Comparison of ENCODE assay signal across 16 cellular contexts in the genomic region with DNA sequence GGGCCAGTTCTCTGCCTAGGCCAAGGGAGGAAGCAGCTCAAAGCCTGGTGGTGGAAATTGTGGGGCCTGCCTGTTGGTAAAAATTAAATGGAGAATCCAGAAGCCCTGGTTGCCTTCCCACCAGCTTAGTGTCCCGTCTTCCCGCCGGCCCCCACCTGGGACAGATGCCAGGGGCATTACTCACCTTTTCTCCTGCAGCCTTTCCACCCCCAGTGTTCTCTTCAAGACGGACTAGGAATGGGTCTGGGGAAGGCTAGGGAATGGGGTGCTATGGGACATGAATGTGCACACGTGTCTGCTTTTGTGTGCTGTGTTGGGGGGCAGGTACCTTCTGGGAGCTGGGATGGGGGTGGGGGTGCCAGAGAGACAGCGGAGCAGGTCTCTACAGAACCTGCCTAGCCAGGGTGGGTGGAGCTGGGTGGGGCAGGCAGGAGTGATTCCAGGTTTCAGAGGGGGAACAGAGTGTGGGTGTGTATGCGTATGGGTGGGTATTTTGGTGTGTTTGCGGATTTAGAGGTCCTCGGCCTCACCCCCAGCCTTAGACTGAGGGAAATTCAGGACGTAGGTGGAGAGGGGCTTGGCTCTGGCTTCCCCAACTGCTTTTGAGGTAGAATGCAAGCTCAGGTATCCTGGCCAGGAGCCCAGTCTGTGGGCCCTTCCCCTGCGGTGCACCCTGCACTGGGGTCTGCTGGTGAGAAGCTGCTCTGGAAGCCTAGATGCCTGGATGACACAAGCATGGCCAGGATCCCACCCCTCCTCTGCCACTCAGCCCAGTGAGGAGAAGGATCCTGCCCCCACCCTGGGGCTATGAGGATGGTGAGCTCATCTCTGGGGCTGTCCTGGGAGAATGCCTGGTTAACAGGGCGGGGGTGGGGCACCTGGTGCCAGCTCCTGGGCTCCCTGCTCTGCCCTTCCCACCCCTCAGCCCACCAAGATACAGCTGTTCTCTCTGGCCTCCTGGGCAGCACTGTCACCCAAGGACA. TPM values are rescaled to one million over a fixed set of nuclear protein-coding genes. Genes with fewer than 3 reads are reported as not detected.
DNase-seq lines count a peak whose midpoint lies in the region; ATAC-seq and TF ChIP-seq lines count a peak whose summit lies in the region.
"Had no signal": no experiment of that assay in that cellular context is flagged by ENCODE, and none has a peak within 500 bp of the region (broad histone marks: within the 10 kb centered on the region; RNA-seq: fewer than 3 reads in every experiment).

No MANE protein-coding gene starts in this region.

- H3K27me3 Mint-ChIP-seq in endothelial cell (ENCODE audit: unreplicated experiment) (peaks cover 11% of the 10 kb centered on the region), neural crest cell (ENCODE audit: low read depth) (no peaks in the 10 kb centered on the region), osteocyte (ENCODE audit: unreplicated experiment) (no peaks in the 10 kb centered on the region)

- H3K36me3 Mint-ChIP-seq in endothelial cell (ENCODE audit: low read depth, unreplicated experiment) (peaks cover 37% of the 10 kb centered on the region), neural crest cell (ENCODE audit: low read depth) (peaks cover 8% of the 10 kb centered on the region), osteocyte (ENCODE audit: unreplicated experiment) (peaks cover 1% of the 10 kb centered on the region)

- DNase-seq in Daoy (ENCODE audit: low read depth): peak; percentile 81
- peak; percentile 74 for DNase-seq in M059J (ENCODE audit: low read depth)
- no peak for DNase-seq in endothelial cell (ENCODE audit: low spot score)
- no peak for DNase-seq in neural crest cell (ENCODE audit: low read depth, low spot score)
- DNase-seq in activated naive CD4-positive, alpha-beta T cell (lab: John Stamatoyannopoulos, UW): no peak
- no peak for DNase-seq in osteocyte (ENCODE audit: extremely low spot score, unreplicated experiment)
- no peak for DNase-seq in germinal center (ENCODE audit: low spot score)
- DNase-seq: activated CD4-positive, alpha-beta T cell treated with anti-CD3 and anti-CD28 coated beads, Interleukin-2, amount 10 ng/mL, durations not matched to agents 24 days and 14 days; effector memory CD8-positive, alpha-beta T cell; GOT3; hypothalamus; KBM-7; NCI-H2029; SW 1271; uterus had no signal

- no peak for TF ChIP-seq CTCF in endothelial cell (IDR thresholded peaks at IDR 0.05; ENCODE audit: unreplicated experiment)
- TF ChIP-seq CTCF in neural crest cell (conservative IDR thresholded peaks at IDR 0.05): no peak
- TF ChIP-seq CTCF in osteocyte (IDR thresholded peaks at IDR 0.05): no peak

- H3K4me3 Mint-ChIP-seq in endothelial cell (ENCODE audit: unreplicated experiment) (no peak overlapping the region), neural crest cell (peak overlapping the region; percentile 88), osteocyte (ENCODE audit: unreplicated experiment) (no peak overlapping the region)
- H3K4me3 Mint-ChIP-seq: activated CD4-positive, alpha-beta T cell treated with anti-CD3 and anti-CD28 coated beads, Interleukin-2, amount 10 ng/mL, durations not matched to agents 24 days and 14 days; effector memory CD8-positive, alpha-beta T cell had no signal

- H3K4me1 Mint-ChIP-seq in endothelial cell (ENCODE audit: unreplicated experiment) (peaks cover 87% of the 10 kb centered on the region), neural crest cell (peaks cover 83% of the 10 kb centered on the region), osteocyte (ENCODE audit: unreplicated experiment) (peaks cover 10% of the 10 kb centered on the region)
- H3K4me1 Mint-ChIP-seq: activated CD4-positive, alpha-beta T cell treated with anti-CD3 and anti-CD28 coated beads, Interleukin-2, amount 10 ng/mL, durations not matched to agents 24 days and 14 days had no signal

- H3K9me3 Mint-ChIP-seq in endothelial cell (ENCODE audit: unreplicated experiment) (no peaks in the 10 kb centered on the region), neural crest cell (no peaks in the 10 kb centered on the region), osteocyte (ENCODE audit: unreplicated experiment) (no peaks in the 10 kb centered on the region)
- H3K9me3 Mint-ChIP-seq: activated CD4-positive, alpha-beta T cell treated with anti-CD3 and anti-CD28 coated beads, Interleukin-2, amount 10 ng/mL, durations not matched to agents 24 days and 14 days; effector memory CD8-positive, alpha-beta T cell had no signal

- ATAC-seq in HG02973 (IDR thresholded peaks at IDR 0.05; ENCODE audit: unreplicated experiment): no peak
- ATAC-seq: effector memory CD8-positive, alpha-beta T cell had no signal

- peak overlapping the region; percentile 80 for H3K27ac Mint-ChIP-seq in endothelial cell (ENCODE audit: unreplicated experiment)
- H3K27ac Mint-ChIP-seq in neural crest cell (ENCODE audit: unreplicated experiment): no peak overlapping the region
- no peak overlapping the region for H3K27ac Mint-ChIP-seq in osteocyte (ENCODE audit: unreplicated experiment)
- H3K27ac Mint-ChIP-seq: activated CD4-positive, alpha-beta T cell treated with anti-CD3 and anti-CD28 coated beads, Interleukin-2, amount 10 ng/mL, durations not matched to agents 24 days and 14 days had no signal

RNA-seq across cellular contexts. Expression of a gene that starts 7.7 kb away (rescaled TPM):
- total RNA-seq in Daoy (2014; rRNA removed; shearing (Covaris generic)): 1.9 and 2.0 TPM in 2 replicates
- total RNA-seq in M059J (2014; rRNA removed; shearing (Covaris generic)): 0.27 and 0.34 TPM in 2 replicates
- total RNA-seq in endothelial cell (ENCODE audit: unreplicated experiment) (79.8 TPM), neural crest cell (106 and 109 TPM in 2 replicates), osteocyte (16.4 and 17.7 TPM in 2 replicates)

RNA-seq across cellular contexts. Expression of a gene that starts 41.2 kb away (rescaled TPM):
- total RNA-seq in Daoy (2014; rRNA removed; shearing (Covaris generic)): not detected in 2 replicates
- total RNA-seq in M059J (2014; rRNA removed; shearing (Covaris generic)): not detected in 2 replicates
- total RNA-seq in endothelial cell (ENCODE audit: unreplicated experiment) (1.2 TPM), neural crest cell (10.0 and 10.6 TPM in 2 replicates), osteocyte (0.16 and 0.31 TPM in 2 replicates)
- total RNA-seq: uterus had no signal

Comparison
In these comparisons a context has a peak if more than half of its experiments do, and no peak if none do; other contexts are left out.
1. DNase-seq: peak in Daoy (single experiment) and M059J (single experiment); none in endothelial cell (single experiment), neural crest cell (single experiment), activated naive CD4-positive, alpha-beta T cell (0 of 4), osteocyte (single experiment) and germinal center (single experiment).